Comparison of ENCODE assay signal across 9 cellular contexts in genomic region chr9:121169094-121169601, GRCh38. TPM values are rescaled to one million over a fixed set of nuclear protein-coding genes. Genes with fewer than 3 reads are reported as not detected.
DNase-seq lines count a peak whose midpoint lies in the region; ATAC-seq, FAIRE-seq and TF ChIP-seq lines count a peak whose summit lies in the region.
"Had no signal": no experiment of that assay in that cellular context is flagged by ENCODE, and none has a peak within 500 bp of the region (broad histone marks: within the 10 kb centered on the region; RNA-seq: fewer than 3 reads in every experiment).

No MANE protein-coding gene starts in this region.

- no peaks in the 10 kb centered on the region for H3K27me3 ChIP-seq in right atrium auricular region

- ATAC-seq in A549 (peak; percentile 85 to 93), HG03342 (IDR thresholded peaks at IDR 0.05; ENCODE audit: unreplicated experiment) (no peak)

- H3K36me3 Mint-ChIP-seq in activated CD4-positive, alpha-beta memory T cell treated with anti-CD3 and anti-CD28 coated beads, Interleukin-2, amount 10 ng/mL, durations not matched to agents 7 days and 5 days (ENCODE audit: low read depth): peaks cover 92% of the 10 kb centered on the region

- H3K4me1 Mint-ChIP-seq in activated CD4-positive, alpha-beta memory T cell treated with anti-CD3 and anti-CD28 coated beads, Interleukin-2, amount 10 ng/mL, durations not matched to agents 7 days and 5 days: peaks cover 6% of the 10 kb centered on the region

- no peak for TF ChIP-seq EP300 in A549 (IDR thresholded peaks at IDR 0.05)

- peak in 1 of 2 experiments; percentile 22; a peak in 2 of 5 replicates for TF ChIP-seq RAD21 in A549 (conservative IDR thresholded peaks at IDR 0.05 in 1 of 2, IDR thresholded peaks at IDR 0.05 in 1 of 2)

- CTCF ChIA-PET in A549 (lab: Yijun Ruan, JAX): interaction anchor here (0.5 to 2.4 kb wide), 11 partner anchors 9 to 271 kb away, joined by 3 to 8 read pairs (median 3); partner anchors contain the start of gene GSN
- CTCF ChIA-PET in activated CD4-positive, alpha-beta memory T cell treated with anti-CD3 and anti-CD28 coated beads, Interleukin-2, amount 10 ng/mL, durations not matched to agents 7 days and 5 days (lab: Charles Lee): interaction anchor here (0.5 to 1.8 kb wide), 15 partner anchors 9 to 424 kb away, joined by 3 to 8 read pairs (median 3); no protein-coding TSS in a partner anchor

- DNase-seq in A549 (ENCODE audit: low read depth in 1 of 2, low spot score in 1 of 2) (peak; percentile 31 to 35), right atrium auricular region (ENCODE audit: low spot score) (peak; percentile 68), GOT3 (lab: John Stamatoyannopoulos, UW) (no peak), T1000 (lab: John Stamatoyannopoulos, UW) (no peak), NCI-H1930 (lab: John Stamatoyannopoulos, UW) (no peak)
- no peak for DNase-seq in activated CD4-positive, alpha-beta memory T cell treated with anti-CD3 and anti-CD28 coated beads, Interleukin-2, amount 10 ng/mL, durations not matched to agents 7 days and 5 days

- TF ChIP-seq CTCF in A549 (IDR thresholded peaks at IDR 0.05) (no peak), GM12874 (IDR thresholded peaks at IDR 0.05; ENCODE audit: insufficient read depth, low read depth, low read length) (peak; percentile 36; the same call in 1 of the 2 replicates), right atrium auricular region (IDR thresholded peaks at IDR 0.05) (peak in 1 of 2 donors; percentile 61)

- H3K9me3 ChIP-seq in A549 (no peaks in the 10 kb centered on the region), right atrium auricular region (no peaks in the 10 kb centered on the region)

- H3K27ac Mint-ChIP-seq in activated CD4-positive, alpha-beta memory T cell treated with anti-CD3 and anti-CD28 coated beads, Interleukin-2, amount 10 ng/mL, durations not matched to agents 7 days and 5 days: peak overlapping the region; percentile 15

- H3K36me3 ChIP-seq in right atrium auricular region: peaks cover 45% of the 10 kb centered on the region

- no peak overlapping the region for H3K4me2 ChIP-seq in A549

- H3K4me3 Mint-ChIP-seq in activated CD4-positive, alpha-beta memory T cell treated with anti-CD3 and anti-CD28 coated beads, Interleukin-2, amount 10 ng/mL, durations not matched to agents 7 days and 5 days: no peak overlapping the region

- H3K4me3 ChIP-seq in A549 (no peak overlapping the region), right atrium auricular region (no peak overlapping the region)

- no peaks in the 10 kb centered on the region for H3K4me1 ChIP-seq in A549
- H3K4me1 ChIP-seq in right atrium auricular region: peaks cover 0 to 8% of the 10 kb centered on the region in 2 donors

- 78% methylated on average over 3 of the region's 3 CpGs for WGBS in A549 (ENCODE audit: missing lambda C conversion rate)

- TF ChIP-seq POLR2A in A549 (IDR thresholded peaks at IDR 0.05; ENCODE audit: low read length): no peak

- no peaks in the 10 kb centered on the region for H3K27me3 Mint-ChIP-seq in activated CD4-positive, alpha-beta memory T cell treated with anti-CD3 and anti-CD28 coated beads, Interleukin-2, amount 10 ng/mL, durations not matched to agents 7 days and 5 days

- no peaks in the 10 kb centered on the region for H3K9me3 Mint-ChIP-seq in activated CD4-positive, alpha-beta memory T cell treated with anti-CD3 and anti-CD28 coated beads, Interleukin-2, amount 10 ng/mL, durations not matched to agents 7 days and 5 days

- POLR2A ChIA-PET in A549 (lab: Yijun Ruan, JAX): interaction anchor here (1.1 kb wide), 1 partner anchor 33 kb away, joined by 3 read pairs; the partner anchor contains the start of gene RAB14
- POLR2A ChIA-PET in activated CD4-positive, alpha-beta memory T cell treated with anti-CD3 and anti-CD28 coated beads, Interleukin-2, amount 10 ng/mL, durations not matched to agents 7 days and 5 days (lab: Charles Lee): interaction anchor here (1.4 kb wide), 1 partner anchor 11 kb away, joined by 4 read pairs; no protein-coding TSS in a partner anchor

- no peak overlapping the region for H3K27ac ChIP-seq in A549
- no peak overlapping the region for H3K27ac ChIP-seq in right atrium auricular region

- no peak for FAIRE-seq in A549 (lab: Jason Lieb, UNC)
- FAIRE-seq: TTC549 had no signal

TF ChIP-seq in A549, 52 proteins besides CTCF, POLR2A, EP300 and RAD21:
- no peak for TF ChIP-seq HOXB5 (CRISPR knock-in tag; IDR thresholded peaks at IDR 0.05)
- no peak for TF ChIP-seq RARB (CRISPR knock-in tag; IDR thresholded peaks at IDR 0.05)
- no peak for TF ChIP-seq ATOH8 (CRISPR knock-in tag; IDR thresholded peaks at IDR 0.05; ENCODE audit: low read depth)
- TF ChIP-seq POLR2AphosphoS2 (conservative IDR thresholded peaks at IDR 0.05; ENCODE audit: low read length): no peak
- TF ChIP-seq E2F6 (IDR thresholded peaks at IDR 0.05; ENCODE audit: borderline replicate concordance, low read depth): no peak
- no peak for TF ChIP-seq MYC (IDR thresholded peaks at IDR 0.05; ENCODE audit: borderline replicate concordance, low read length)
- TF ChIP-seq ZFP36 (IDR thresholded peaks at IDR 0.05; ENCODE audit: borderline replicate concordance, partially characterized antibody): no peak
- no peak for TF ChIP-seq CHD4 (IDR thresholded peaks at IDR 0.05; ENCODE audit: borderline replicate concordance)
- TF ChIP-seq KDM1A (IDR thresholded peaks at IDR 0.05; ENCODE audit: low read depth): no peak
- TF ChIP-seq RCOR1 (IDR thresholded peaks at IDR 0.05; ENCODE audit: low read depth, low read length): no peak
- TF ChIP-seq HEYL (CRISPR knock-in tag; IDR thresholded peaks at IDR 0.05): no peak
- no peak for TF ChIP-seq HMGXB4 (CRISPR knock-in tag; IDR thresholded peaks at IDR 0.05; ENCODE audit: borderline replicate concordance)
- TF ChIP-seq USF2 (IDR thresholded peaks at IDR 0.05): no peak
- no peak for TF ChIP-seq JUNB (IDR thresholded peaks at IDR 0.05)
- TF ChIP-seq CHD2 (IDR thresholded peaks at IDR 0.05; ENCODE audit: low read length, partially characterized antibody): no peak
- TF ChIP-seq ZNF302 (CRISPR knock-in tag; IDR thresholded peaks at IDR 0.05): no peak
- no peak for TF ChIP-seq BCL3 (IDR thresholded peaks at IDR 0.05)

RNA-seq across cellular contexts. Expression of gene RAB14, which starts 32.5 kb away (rescaled TPM):
- polyA plus RNA-seq in A549 (2011; rRNA removed) (54.1 and 55.7 TPM in 2 replicates), A549 (2017; fragmentation: RNase III; extraction: RNeasy Plus Mini Kit Qiagen cat#74134 plus additional on column Dnase treatment) (38.4 to 40.2 TPM (median 38.8 TPM) in 3 replicates)
- polyA plus RNA-seq in A549 (2012; cell fraction: cytosol; rRNA removed): 12.6 and 14.0 TPM in 2 replicates
- polyA plus RNA-seq in A549 (2012; cell fraction: nucleus; rRNA removed): 6.3 and 11.1 TPM in 2 replicates
- 14.2 and 15.3 TPM in 2 replicates for polyA minus RNA-seq in A549 (2011; rRNA and poly(A)+ RNA removed)
- 10 to 100 TPM; 65.8 to 68.1 TPM for total RNA-seq in activated CD4-positive, alpha-beta memory T cell treated with anti-CD3 and anti-CD28 coated beads, Interleukin-2, amount 10 ng/mL, durations not matched to agents 7 days and 5 days
- total RNA-seq in right atrium auricular region: 10 to 100 TPM; 26.8 to 27.8 TPM

Comparison
In these comparisons a context has a peak if more than half of its experiments do, and no peak if none do; other contexts are left out.
1. DNase-seq: peak in A549 (2 of 2) and right atrium auricular region (single experiment); none in activated CD4-positive, alpha-beta memory T cell treated with anti-CD3 and anti-CD28 coated beads, Interleukin-2, amount 10 ng/mL, durations not matched to agents 7 days and 5 days (single experiment), GOT3 (single experiment), T1000 (single experiment) and NCI-H1930 (0 of 2).